In the genomic region with DNA sequence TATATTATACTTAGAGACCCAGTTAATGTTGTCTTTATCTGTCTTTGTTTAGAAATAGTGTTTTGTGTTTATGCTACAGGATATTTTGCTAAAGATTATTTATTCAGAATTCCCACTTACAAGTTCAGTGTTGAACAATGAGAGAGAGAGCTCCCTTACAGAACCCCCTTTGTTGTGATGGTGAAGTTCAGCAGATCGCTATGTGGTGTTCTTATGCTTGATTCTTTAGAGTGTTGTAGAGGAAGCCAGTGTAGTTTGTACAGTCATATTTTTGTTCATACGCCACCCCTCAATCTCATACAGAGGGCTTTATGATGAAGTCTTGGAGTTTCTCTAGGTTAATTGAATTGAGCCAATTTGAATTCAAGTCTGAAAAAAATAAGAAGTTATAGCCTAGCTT, we compare ENCODE assay signal across 1 cellular context.
TF ChIP-seq lines count a peak whose summit lies in the region.

No MANE protein-coding gene starts in this region.

TF ChIP-seq in HepG2, 621 proteins besides CTCF, POLR2A, EP300 and RAD21 (continued from another document):
- no peak for TF ChIP-seq ZHX1 (CRISPR knock-in tag; IDR thresholded peaks at IDR 0.05; ENCODE audit: low read depth)
- no peak for TF ChIP-seq SOX5 (CRISPR knock-in tag; IDR thresholded peaks at IDR 0.05; ENCODE audit: borderline replicate concordance)
- TF ChIP-seq ZNF138 (CRISPR knock-in tag; IDR thresholded peaks at IDR 0.05; ENCODE audit: low read depth), result no peak
- TF ChIP-seq, protein P1, sequence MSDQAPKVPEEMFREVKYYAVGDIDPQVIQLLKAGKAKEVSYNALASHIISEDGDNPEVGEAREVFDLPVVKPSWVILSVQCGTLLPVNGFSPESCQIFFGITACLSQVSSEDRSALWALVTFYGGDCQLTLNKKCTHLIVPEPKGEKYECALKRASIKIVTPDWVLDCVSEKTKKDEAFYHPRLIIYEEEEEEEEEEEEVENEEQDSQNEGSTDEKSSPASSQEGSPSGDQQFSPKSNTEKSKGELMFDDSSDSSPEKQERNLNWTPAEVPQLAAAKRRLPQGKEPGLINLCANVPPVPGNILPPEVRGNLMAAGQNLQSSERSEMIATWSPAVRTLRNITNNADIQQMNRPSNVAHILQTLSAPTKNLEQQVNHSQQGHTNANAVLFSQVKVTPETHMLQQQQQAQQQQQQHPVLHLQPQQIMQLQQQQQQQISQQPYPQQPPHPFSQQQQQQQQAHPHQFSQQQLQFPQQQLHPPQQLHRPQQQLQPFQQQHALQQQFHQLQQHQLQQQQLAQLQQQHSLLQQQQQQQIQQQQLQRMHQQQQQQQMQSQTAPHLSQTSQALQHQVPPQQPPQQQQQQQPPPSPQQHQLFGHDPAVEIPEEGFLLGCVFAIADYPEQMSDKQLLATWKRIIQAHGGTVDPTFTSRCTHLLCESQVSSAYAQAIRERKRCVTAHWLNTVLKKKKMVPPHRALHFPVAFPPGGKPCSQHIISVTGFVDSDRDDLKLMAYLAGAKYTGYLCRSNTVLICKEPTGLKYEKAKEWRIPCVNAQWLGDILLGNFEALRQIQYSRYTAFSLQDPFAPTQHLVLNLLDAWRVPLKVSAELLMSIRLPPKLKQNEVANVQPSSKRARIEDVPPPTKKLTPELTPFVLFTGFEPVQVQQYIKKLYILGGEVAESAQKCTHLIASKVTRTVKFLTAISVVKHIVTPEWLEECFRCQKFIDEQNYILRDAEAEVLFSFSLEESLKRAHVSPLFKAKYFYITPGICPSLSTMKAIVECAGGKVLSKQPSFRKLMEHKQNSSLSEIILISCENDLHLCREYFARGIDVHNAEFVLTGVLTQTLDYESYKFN (CRISPR knock-in tag; conservative IDR thresholded peaks at IDR 0.05), result no peak
- no peak for TF ChIP-seq IKZF4 (CRISPR knock-in tag; IDR thresholded peaks at IDR 0.05; ENCODE audit: borderline replicate concordance, low read depth, not compliant biosample characterization)
- no peak for TF ChIP-seq POGK (CRISPR knock-in tag; conservative IDR thresholded peaks at IDR 0.05)
- no peak for TF ChIP-seq SPEN (CRISPR knock-in tag; IDR thresholded peaks at IDR 0.05; ENCODE audit: low read depth)
- no peak for TF ChIP-seq KLF15 (CRISPR knock-in tag; IDR thresholded peaks at IDR 0.05; ENCODE audit: borderline replicate concordance)
- TF ChIP-seq ZBTB37 (CRISPR knock-in tag; IDR thresholded peaks at IDR 0.05), result no peak
- TF ChIP-seq NFRKB (IDR thresholded peaks at IDR 0.05), result no peak
